In genomic region chr19:12955996-12956395, GRCh38 we compare ENCODE assay signal across 9 cellular contexts. TPM values are rescaled to one million over a fixed set of nuclear protein-coding genes. Genes with fewer than 3 reads are reported as not detected.
A peak's percentile ranks its signal among the peaks of the same experiment; 100 is the strongest.
DNase-seq lines count a peak whose midpoint lies in the region; ATAC-seq and TF ChIP-seq lines count a peak whose summit lies in the region.
"Had no signal": no experiment of that assay in that cellular context is flagged by ENCODE, and none has a peak within 500 bp of the region (broad histone marks: within the 10 kb centered on the region; RNA-seq: fewer than 3 reads in every experiment).

No MANE protein-coding gene starts in this region.

- CTCF ChIA-PET in Caco-2 (lab: Charles Lee) (interaction anchor here (2.2 kb wide), 1 partner anchor 9 kb away, joined by 8 read pairs; no protein-coding TSS in a partner anchor), OCI-LY7 (lab: Charles Lee; ENCODE audit: unreplicated experiment) (no interaction called here)

- peaks cover 7% of the 10 kb centered on the region for H3K4me1 Mint-ChIP-seq in Caco-2 (ENCODE audit: low read depth, unreplicated experiment)
- H3K4me1 Mint-ChIP-seq in endothelial cell (ENCODE audit: unreplicated experiment): peaks cover 11% of the 10 kb centered on the region

- peak overlapping the region; percentile 85 for H3K27ac Mint-ChIP-seq in Caco-2 (ENCODE audit: unreplicated experiment)
- H3K27ac Mint-ChIP-seq in endothelial cell (ENCODE audit: unreplicated experiment): peak overlapping the region; percentile 53

- H3K9me3 Mint-ChIP-seq in Caco-2 (ENCODE audit: unreplicated experiment): peaks cover 10% of the 10 kb centered on the region
- no peaks in the 10 kb centered on the region for H3K9me3 Mint-ChIP-seq in endothelial cell (ENCODE audit: unreplicated experiment)

- H3K4me3 Mint-ChIP-seq in Caco-2 (ENCODE audit: unreplicated experiment): peak overlapping the region; percentile 74
- peak overlapping the region; percentile 89 for H3K4me3 Mint-ChIP-seq in endothelial cell (ENCODE audit: unreplicated experiment)

- no peak overlapping the region for H2AFZ ChIP-seq in OCI-LY7 (ENCODE audit: low read length)
- H2AFZ ChIP-seq in osteoblast (ENCODE audit: low read length): no peak overlapping the region

- BruUV-seq in Caco-2 (replicated peaks; lab: Mats Ljungman, UMichigan) (no TSS peak), OCI-LY7 (replicated peaks; lab: Mats Ljungman, UMichigan) (TSS peak; percentile 71)

- H3K27me3 Mint-ChIP-seq in Caco-2 (ENCODE audit: insufficient read depth, unreplicated experiment) (no peaks in the 10 kb centered on the region), endothelial cell (ENCODE audit: unreplicated experiment) (peaks cover 12% of the 10 kb centered on the region)

- H3K36me3 Mint-ChIP-seq in Caco-2 (ENCODE audit: insufficient read depth, unreplicated experiment) (peaks cover 62% of the 10 kb centered on the region), endothelial cell (ENCODE audit: low read depth, unreplicated experiment) (peaks cover 23% of the 10 kb centered on the region)

- H4K20me1 ChIP-seq in OCI-LY7 (ENCODE audit: insufficient read depth, low read length) (no peaks in the 10 kb centered on the region), osteoblast (ENCODE audit: insufficient read depth, low read length) (no peaks in the 10 kb centered on the region)

- H3K4me3 ChIP-seq in Caco-2 (ENCODE audit: low read depth, low read length) (peak overlapping the region; percentile 99), OCI-LY7 (ENCODE audit: low read depth, low read length, poor library complexity, severe bottlenecking) (peak overlapping the region; percentile 78), osteoblast (ENCODE audit: insufficient read depth, low read length) (peak overlapping the region; percentile 96)

- H3K79me2 ChIP-seq in OCI-LY7 (ENCODE audit: insufficient read depth, low read depth, low read length): peaks cover 35% of the 10 kb centered on the region; the same call in 1 of the 2 replicates
- peaks cover 49% of the 10 kb centered on the region for H3K79me2 ChIP-seq in osteoblast (ENCODE audit: insufficient read depth, low read length)

- TF ChIP-seq CTCF in Caco-2 (IDR thresholded peaks at IDR 0.05; ENCODE audit: insufficient read depth in 1 of 2, low read depth in 1 of 2, low read length in 1 of 2, severe bottlenecking in 1 of 2, unreplicated experiment in 1 of 2): no peak
- TF ChIP-seq CTCF in OCI-LY7 (conservative IDR thresholded peaks at IDR 0.05; ENCODE audit: low read length): no peak
- no peak for TF ChIP-seq CTCF in endothelial cell (IDR thresholded peaks at IDR 0.05; ENCODE audit: unreplicated experiment)
- no peak for TF ChIP-seq CTCF in osteoblast (IDR thresholded peaks at IDR 0.05; ENCODE audit: extremely low read depth, low read depth, low read length)

- H3K27ac ChIP-seq in OCI-LY7 (ENCODE audit: low read depth, low read length, poor library complexity, severe bottlenecking) (peak overlapping the region; percentile 84), osteoblast (ENCODE audit: low read depth, low read length) (peak overlapping the region; percentile 47)

- no peak for ATAC-seq in HG02938 (IDR thresholded peaks at IDR 0.05; ENCODE audit: unreplicated experiment)

- H3K9me3 ChIP-seq in Caco-2 (no peaks in the 10 kb centered on the region), OCI-LY7 (ENCODE audit: low read length) (no peaks in the 10 kb centered on the region), osteoblast (ENCODE audit: low read depth, low read length) (no peaks in the 10 kb centered on the region)
- H3K9me3 ChIP-seq: neutrophil had no signal

- DNase-seq in Caco-2: no peak
- no peak for DNase-seq in OCI-LY7 (ENCODE audit: low spot score)
- DNase-seq in endothelial cell (ENCODE audit: low spot score): no peak
- DNase-seq in osteoblast (ENCODE audit: insufficient read length, low spot score, missing footprints): peak; percentile 69
- DNase-seq in KBM-7: no peak
- no peak for DNase-seq in nucleus accumbens (lab: John Stamatoyannopoulos, UW)
- no peak for DNase-seq in NCI-H1694 (lab: John Stamatoyannopoulos, UW)

- H3K27me3 ChIP-seq in Caco-2 (replicated peaks; ENCODE audit: control insufficient read depth, insufficient read depth, low read length) (no peaks in the 10 kb centered on the region), osteoblast (ENCODE audit: insufficient read depth, low read length) (no peaks in the 10 kb centered on the region)
- H3K27me3 ChIP-seq: neutrophil had no signal

- POLR2A ChIA-PET in Caco-2 (lab: Charles Lee): no interaction called here
- POLR2A ChIA-PET in OCI-LY7 (lab: Charles Lee): interaction anchor here (0.9 kb wide), 1 partner anchor 10 kb away, joined by 4 read pairs; no protein-coding TSS in a partner anchor

- intact Hi-C loops in Caco-2 (cut with micrococcal nuclease; ENCODE audit: unreplicated experiment) (no loop called here), OCI-LY7 (cut with micrococcal nuclease; ENCODE audit: unreplicated experiment) (loop anchor here (5.0 kb wide), 1 partner anchor 64 kb away; the partner anchor contains the start of gene GCDH)

- H3K36me3 ChIP-seq in Caco-2 (ENCODE audit: control insufficient read depth, insufficient read depth, low read length): peaks cover 2% of the 10 kb centered on the region; the same call in 1 of the 2 replicates
- peaks cover 43% of the 10 kb centered on the region for H3K36me3 ChIP-seq in OCI-LY7 (ENCODE audit: insufficient read depth, low read length)
- H3K36me3 ChIP-seq in osteoblast (ENCODE audit: insufficient read depth, low read length): peaks cover 33% of the 10 kb centered on the region
- H3K36me3 ChIP-seq: neutrophil had no signal

- in situ Hi-C loops in KBM-7 (cut with MboI; ENCODE audit: low pct_unique_long_range_greater_than_20kb, low sequenced_read_pairs): no loop called here

- no peaks in the 10 kb centered on the region for H3K9me2 ChIP-seq in OCI-LY7 (ENCODE audit: insufficient read depth, low read length)

- H3K4me2 ChIP-seq in OCI-LY7 (ENCODE audit: low read length) (peak overlapping the region; percentile 56), osteoblast (ENCODE audit: insufficient read depth, low read length) (peak overlapping the region; percentile 92)

- H3K4me1 ChIP-seq in Caco-2 (peaks cover 9% of the 10 kb centered on the region; the same call in 1 of the 2 replicates), OCI-LY7 (ENCODE audit: insufficient read depth, low read length, poor library complexity, severe bottlenecking) (peaks cover 38% of the 10 kb centered on the region), osteoblast (ENCODE audit: insufficient read depth, low read length) (peaks cover 42% of the 10 kb centered on the region)

RNA-seq across cellular contexts. Expression of gene GADD45GIP1, which starts 1.0 kb away (rescaled TPM):
- total RNA-seq in Caco-2 (2022) (39.3 and 42.7 TPM in 2 replicates), OCI-LY7 (2022) (24.7 and 32.4 TPM in 2 replicates), endothelial cell (ENCODE audit: unreplicated experiment) (20.8 TPM), osteoblast (15.2 and 16.8 TPM in 2 replicates)
- total RNA-seq in OCI-LY7 (2014; rRNA removed; shearing (Covaris generic)): 29.5 and 43.0 TPM in 2 replicates

RNA-seq across cellular contexts. Expression of gene RAD23A, which starts 10.3 kb away (rescaled TPM):
- 102 and 112 TPM in 2 replicates for total RNA-seq in Caco-2 (2022)
- 237 and 243 TPM in 2 replicates for total RNA-seq in OCI-LY7 (2014; rRNA removed; shearing (Covaris generic))
- total RNA-seq in OCI-LY7 (2022): 171 and 183 TPM in 2 replicates
- 44.7 TPM for total RNA-seq in endothelial cell (ENCODE audit: unreplicated experiment)
- total RNA-seq in osteoblast: 80.2 and 84.0 TPM in 2 replicates

RNA-seq across cellular contexts. Expression of gene DAND5, which starts 13.4 kb away (rescaled TPM):
- not detected in 2 replicates for total RNA-seq in Caco-2 (2022)
- 0.06 and 0.18 TPM in 2 replicates for total RNA-seq in OCI-LY7 (2014; rRNA removed; shearing (Covaris generic))
- total RNA-seq in OCI-LY7 (2022): 0.77 and 0.84 TPM in 2 replicates
- 0.69 TPM for total RNA-seq in endothelial cell (ENCODE audit: unreplicated experiment)
- not detected in 2 replicates for total RNA-seq in osteoblast

RNA-seq across cellular contexts. Expression of gene CALR, which starts 17.6 kb away (rescaled TPM):
- total RNA-seq in Caco-2 (2022): 707 and 767 TPM in 2 replicates
- total RNA-seq in OCI-LY7 (2014; rRNA removed; shearing (Covaris generic)): 1,039 and 1,069 TPM in 2 replicates
- total RNA-seq in OCI-LY7 (2022): 398 and 581 TPM in 2 replicates
- 963 TPM for total RNA-seq in endothelial cell (ENCODE audit: unreplicated experiment)
- 1,685 and 1,980 TPM in 2 replicates for total RNA-seq in osteoblast

RNA-seq across cellular contexts. Expression of gene FARSA, which starts 22.5 kb away (rescaled TPM):
- total RNA-seq in Caco-2 (2022) (75.9 and 88.6 TPM in 2 replicates), OCI-LY7 (2022) (90.7 and 117 TPM in 2 replicates), endothelial cell (ENCODE audit: unreplicated experiment) (45.8 TPM), osteoblast (41.0 and 47.8 TPM in 2 replicates)
- 96.1 and 135 TPM in 2 replicates for total RNA-seq in OCI-LY7 (2014; rRNA removed; shearing (Covaris generic))
